ENCODE assay signal across 17 cellular contexts in genomic region chr2:39135678-39136259, GRCh38. TPM values are rescaled to one million over a fixed set of nuclear protein-coding genes. Genes with fewer than 3 reads are reported as not detected.
DNase-seq lines count a peak whose midpoint lies in the region; ATAC-seq, FAIRE-seq and TF ChIP-seq lines count a peak whose summit lies in the region.
"Had no signal": no experiment of that assay in that cellular context is flagged by ENCODE, and none has a peak within 500 bp of the region (broad histone marks: within the 10 kb centered on the region; RNA-seq: fewer than 3 reads in every experiment).

No MANE protein-coding gene starts in this region.

- H3K4me2 ChIP-seq in HepG2 (ENCODE audit: low read depth, low read length) (no peak overlapping the region), K562 (ENCODE audit: insufficient read depth, low read length) (no peak overlapping the region)

- FAIRE-seq in HepG2 (lab: Jason Lieb, UNC) = no peak
- no peak for FAIRE-seq in K562 (lab: Jason Lieb, UNC)
- FAIRE-seq in frontal cortex (lab: Jason Lieb, UNC) = no peak

- no peaks in the 10 kb centered on the region for H4K20me1 ChIP-seq in HepG2 (ENCODE audit: insufficient read depth, low read length)
- no peaks in the 10 kb centered on the region for H4K20me1 ChIP-seq in K562 (replicated peaks; ENCODE audit: control insufficient read depth, insufficient read depth, low read length)

- TF ChIP-seq RAD21 in HepG2 (CRISPR knock-in tag; IDR thresholded peaks at IDR 0.05) (no peak), K562 (CRISPR knock-in tag; conservative IDR thresholded peaks at IDR 0.05 in 1 of 2, IDR thresholded peaks at IDR 0.05 in 1 of 2) (no peak)

- H3K4me1 ChIP-seq in HepG2 (ENCODE audit: insufficient read depth, low read length) (peaks cover 64% of the 10 kb centered on the region), right lobe of liver (peaks cover 0 to 19% (median 3%) of the 10 kb centered on the region in 4 donors), K562 (replicated peaks in 1 of 2; ENCODE audit: control insufficient read depth in 2 of 2, insufficient read depth in 2 of 2, low read length in 2 of 2) (peaks cover 2 to 12% of the 10 kb centered on the region in 2 experiments; a peak in 4 of 5 replicates), heart left ventricle (peaks cover 0 to 19% (median 0%) of the 10 kb centered on the region in 12 donors)
- H3K4me1 ChIP-seq: ascending aorta, colonic mucosa had no signal

- intact Hi-C loops in HepG2 (cut with micrococcal nuclease; ENCODE audit: unreplicated experiment) = loop anchor here (10.0 kb wide), 1 partner anchor 261 kb away; the partner anchor contains the start of genes DHX57 and MORN2
- intact Hi-C loops in right lobe of liver (cut with DNase I) = no loop called here
- intact Hi-C loops in K562 (cut with micrococcal nuclease) = no loop called here
- intact Hi-C loops in heart left ventricle (cut with DNase I) = no loop called here

- CTCF ChIA-PET in HepG2 (lab: Yijun Ruan, JAX; ENCODE audit: low intra/inter-chr PET ratio, low total read pairs) = no interaction called here
- CTCF ChIA-PET in T-cell (lab: Charles Lee) = interaction anchor here in 1 of 2 donors (0.6 kb wide), 1 partner anchor 89 kb away, joined by 4 read pairs; no protein-coding TSS in a partner anchor
- CTCF ChIA-PET in K562 (lab: Yijun Ruan, JAX; ENCODE audit: low intra/inter-chr PET ratio) = no interaction called here

- in situ Hi-C loops in HepG2 (cut with HindIII; ENCODE audit: extremely low pct_ligation_motif_present, low pct_unique_long_range_greater_than_20kb) (no loop called here), K562 (cut with MboI) (no loop called here)

- H3K9me3 ChIP-seq in HepG2 (ENCODE audit: low read length) (no peaks in the 10 kb centered on the region), right lobe of liver (no peaks in the 10 kb centered on the region), K562 (replicated peaks; ENCODE audit: control insufficient read depth, insufficient read depth, low read depth, low read length) (no peaks in the 10 kb centered on the region), heart left ventricle (no peaks in the 10 kb centered on the region), MG63 (no peaks in the 10 kb centered on the region)
- H3K9me3 ChIP-seq: ascending aorta, colonic mucosa had no signal

- TF ChIP-seq POLR2A in HepG2 (IDR thresholded peaks at IDR 0.05; ENCODE audit: insufficient read depth in 1 of 2, low read depth in 2 of 2, low read length in 2 of 2) (no peak), right lobe of liver (IDR thresholded peaks at IDR 0.05) (no peak), K562 (conservative IDR thresholded peaks at IDR 0.05) (no peak), heart left ventricle (IDR thresholded peaks at IDR 0.05) (no peak)

- H3K36me3 Mint-ChIP-seq in T-cell = no peaks in the 10 kb centered on the region
- H3K36me3 Mint-ChIP-seq: memory B cell had no signal

- H3K27me3 ChIP-seq in HepG2 (ENCODE audit: control insufficient read depth in 1 of 2, insufficient read depth in 2 of 2, low read length in 2 of 2) = no peaks in the 10 kb centered on the region
- no peaks in the 10 kb centered on the region for H3K27me3 ChIP-seq in right lobe of liver
- no peaks in the 10 kb centered on the region for H3K27me3 ChIP-seq in K562 (ENCODE audit: control insufficient read depth in 2 of 2, insufficient read depth in 2 of 2, low read length in 2 of 2)
- H3K27me3 ChIP-seq in heart left ventricle = no peaks in the 10 kb centered on the region
- no peaks in the 10 kb centered on the region for H3K27me3 ChIP-seq in MG63
- H3K27me3 ChIP-seq: ascending aorta, colonic mucosa had no signal

- peak overlapping the region; percentile 91 to 94 for H3K27ac Mint-ChIP-seq in T-cell
- H3K27ac Mint-ChIP-seq: memory B cell had no signal

- H3K9me3 Mint-ChIP-seq in T-cell = no peaks in the 10 kb centered on the region
- H3K9me3 Mint-ChIP-seq: memory B cell had no signal

- H3K4me3 ChIP-seq in HepG2 (replicated peaks in 1 of 3; ENCODE audit: insufficient read depth in 1 of 3, low read depth in 2 of 3, low read length in 3 of 3) = no peak overlapping the region
- no peak overlapping the region for H3K4me3 ChIP-seq in right lobe of liver
- no peak overlapping the region for H3K4me3 ChIP-seq in K562
- no peak overlapping the region for H3K4me3 ChIP-seq in heart left ventricle
- H3K4me3 ChIP-seq in MG63 = no peak overlapping the region
- H3K4me3 ChIP-seq: ascending aorta, colonic mucosa had no signal

- H3K36me3 ChIP-seq in HepG2 (replicated peaks in 1 of 2; ENCODE audit: control insufficient read depth in 1 of 2, insufficient read depth in 2 of 2, low read length in 2 of 2) (no peaks in the 10 kb centered on the region), right lobe of liver (no peaks in the 10 kb centered on the region), K562 (ENCODE audit: control insufficient read depth, insufficient read depth, low read length) (no peaks in the 10 kb centered on the region), heart left ventricle (no peaks in the 10 kb centered on the region), MG63 (no peaks in the 10 kb centered on the region)
- H3K36me3 ChIP-seq: ascending aorta, colonic mucosa had no signal

- TF ChIP-seq CTCF in HepG2 (CRISPR knock-in tag; IDR thresholded peaks at IDR 0.05) (no peak), right lobe of liver (IDR thresholded peaks at IDR 0.05) (no peak), K562 (IDR thresholded peaks at IDR 0.05 in 2 of 3, conservative IDR thresholded peaks at IDR 0.05 in 1 of 3; ENCODE audit: insufficient read depth in 2 of 3, low read depth in 1 of 3, low read length in 3 of 3) (no peak), heart left ventricle (IDR thresholded peaks at IDR 0.05) (no peak)

- H3K9me1 ChIP-seq in K562 (ENCODE audit: control insufficient read depth, insufficient read depth, low read length) = no peaks in the 10 kb centered on the region

- no peak for TF ChIP-seq EP300 in HepG2 (IDR thresholded peaks at IDR 0.05; ENCODE audit: low read depth in 2 of 2, low read length in 2 of 2)
- no peak for TF ChIP-seq EP300 in HepG2 (CRISPR knock-in tag; IDR thresholded peaks at IDR 0.05; ENCODE audit: borderline replicate concordance)
- no peak for TF ChIP-seq EP300 in K562 (IDR thresholded peaks at IDR 0.05; ENCODE audit: low read length)

- POLR2A ChIA-PET in HepG2 (lab: Yijun Ruan, JAX) = interaction anchor here (3.4 kb wide), 1 partner anchor 16 kb away, joined by 36 read pairs; the partner anchor contains the start of gene SOS1
- POLR2A ChIA-PET in T-cell (lab: Charles Lee) = interaction anchor here in 1 of 2 donors (0.9 kb wide), 1 partner anchor 11 kb away, joined by 3 read pairs; no protein-coding TSS in a partner anchor
- POLR2A ChIA-PET in K562 (lab: Yijun Ruan, JAX) = interaction anchor here (1.0 kb wide), 1 partner anchor 11 kb away, joined by 3 read pairs; no protein-coding TSS in a partner anchor

- 78% methylated on average over 5 of the region's 5 CpGs for WGBS in HepG2 (ENCODE audit: low lambda C conversion rate)
- 54% methylated on average over 5 of the region's 5 CpGs for WGBS in right lobe of liver (ENCODE audit: insufficient coverage, low coverage, low lambda C conversion rate, missing lambda C conversion rate)
- 41% methylated on average over 5 of the region's 5 CpGs for WGBS in K562 (ENCODE audit: insufficient coverage, low coverage, missing lambda C conversion rate)
- 61 to 70% (median 63%) methylated on average over 5 of the region's 5 CpGs for WGBS in heart left ventricle, 4 donors

- no peaks in the 10 kb centered on the region for H3K79me2 ChIP-seq in HepG2 (ENCODE audit: insufficient read depth, low read length)
- H3K79me2 ChIP-seq in K562 (ENCODE audit: control insufficient read depth, insufficient read depth, low read length) = no peaks in the 10 kb centered on the region

- no peak overlapping the region for H3K9ac ChIP-seq in HepG2 (ENCODE audit: insufficient read depth, low read depth, low read length)
- H3K9ac ChIP-seq in K562 (ENCODE audit: insufficient read depth in 1 of 2, low read depth in 2 of 2, low read length in 2 of 2) = no peak overlapping the region

- H3K27ac ChIP-seq in HepG2 (ENCODE audit: extremely low read length, insufficient read depth, low read length) (peak overlapping the region; percentile 25), right lobe of liver (no peak overlapping the region), K562 (ENCODE audit: extremely low read depth, low read depth, low read length) (no peak overlapping the region), heart left ventricle (peak overlapping the region in 1 of 12 donors; percentile 1)
- H3K27ac ChIP-seq: ascending aorta, colonic mucosa had no signal

- no peaks in the 10 kb centered on the region for H3K27me3 Mint-ChIP-seq in T-cell
- H3K27me3 Mint-ChIP-seq: memory B cell had no signal

- peaks cover 39 to 78% (median 45%) of the 10 kb centered on the region in 3 donors for H3K4me1 Mint-ChIP-seq in T-cell

- DNase-seq in HepG2 (ENCODE audit: low spot score) = no peak
- no peak for DNase-seq in right lobe of liver
- no peak for DNase-seq in T-cell
- no peak for DNase-seq in K562 (ENCODE audit: extremely low read depth in 1 of 4, low spot score in 3 of 4)
- DNase-seq in heart left ventricle = no peak
- no peak for DNase-seq in MG63
- no peak for DNase-seq in frontal cortex (ENCODE audit: low spot score in 2 of 2)
- DNase-seq in NCI-H2196 (lab: John Stamatoyannopoulos, UW; ENCODE audit: unreplicated experiment) = no peak
- DNase-seq: colonic mucosa; islet precursor cell; NCI-H1048; NCI-H774; stimulated activated CD4-positive, alpha-beta T cell treated with anti-CD3 and anti-CD28 coated beads, Interleukin-2, amount 100 ng/mL, for 24 hours; trophoblast cell had no signal

- no TSS peak for BruUV-seq in HepG2 (replicated peaks; lab: Mats Ljungman, UMichigan)
- no TSS peak for BruUV-seq in K562 (replicated peaks; lab: Mats Ljungman, UMichigan)

- ATAC-seq in HepG2 (no peak), right lobe of liver (no peak), T-cell (replicated peaks in 1 of 4) (peak in 3 of 4 experiments; percentile 52 to 63 (median 52)), K562 (no peak), heart left ventricle (no peak)
- ATAC-seq: sciatic nerve had no signal

- H3K4me3 Mint-ChIP-seq in T-cell = peak overlapping the region; percentile 43 to 73 (median 64)
- H3K4me3 Mint-ChIP-seq: memory B cell had no signal

- H2AFZ ChIP-seq in HepG2 (ENCODE audit: low read length) (no peak overlapping the region), K562 (ENCODE audit: low read depth, low read length) (peak overlapping the region; percentile 81)

RNA-seq across cellular contexts. Expression of gene SOS1, which starts 14.9 kb away (rescaled TPM):
- total RNA-seq in HepG2 (2016; rRNA removed; fragmentation: Illumina TruSeq; extraction: Trizol) = 20.8 and 26.6 TPM in 2 replicates
- total RNA-seq in HepG2 (2016; cell fraction: cytosol; rRNA removed; fragmentation: Illumina TruSeq; extraction: Trizol; ENCODE audit: low read depth) = 3.2 and 4.1 TPM in 2 replicates
- 21.0 and 28.9 TPM in 2 replicates for total RNA-seq in HepG2 (2016; cell fraction: insoluble cytoplasmic fraction; rRNA removed; fragmentation: Illumina TruSeq; extraction: Trizol)
- 12.6 and 14.3 TPM in 2 replicates for total RNA-seq in HepG2 (2016; cell fraction: membrane; rRNA removed; fragmentation: Illumina TruSeq; extraction: Trizol)
- total RNA-seq in HepG2 (2016; cell fraction: nucleus; rRNA removed; fragmentation: Illumina TruSeq; extraction: Trizol) = 49.5 and 63.9 TPM in 2 replicates
- polyA plus RNA-seq in HepG2 (2011; rRNA removed) = 39.5 and 60.4 TPM in 2 replicates
- polyA plus RNA-seq in HepG2 (2011; cell fraction: cytosol; rRNA removed) = 23.4 and 41.7 TPM in 2 replicates
- polyA plus RNA-seq in HepG2 (2011; cell fraction: nucleus; rRNA removed) = 69.6 and 75.7 TPM in 2 replicates
- polyA plus RNA-seq in HepG2 (2012) = 31.5 and 37.6 TPM in 2 replicates
- 0.43 and 0.49 TPM in 2 replicates for polyA plus RNA-seq in HepG2 (2016; cell fraction: cytosol; fragmentation: Illumina TruSeq; extraction: Trizol; ENCODE audit: low read depth)
- polyA plus RNA-seq in HepG2 (2016; cell fraction: insoluble cytoplasmic fraction; fragmentation: Illumina TruSeq; extraction: Trizol; ENCODE audit: low read depth) = 21.4 and 27.3 TPM in 2 replicates
- 2.0 and 2.7 TPM in 2 replicates for polyA plus RNA-seq in HepG2 (2016; cell fraction: membrane; fragmentation: Illumina TruSeq; extraction: Trizol; ENCODE audit: low read depth)
- polyA plus RNA-seq in HepG2 (2016; cell fraction: nucleus; fragmentation: Illumina TruSeq; extraction: Trizol; ENCODE audit: insufficient read depth, low read depth) = 56.1 and 68.3 TPM in 2 replicates
- polyA minus RNA-seq in HepG2 (2011; rRNA and poly(A)+ RNA removed; ENCODE audit: low replicate concordance) = 40.4 and 54.0 TPM in 2 replicates
- 39.9 and 41.5 TPM in 2 replicates for polyA minus RNA-seq in HepG2 (2011; cell fraction: cytosol; rRNA and poly(A)+ RNA removed)
- 211 and 214 TPM in 2 replicates for polyA minus RNA-seq in HepG2 (2011; cell fraction: nucleus; rRNA and poly(A)+ RNA removed)
- total RNA-seq in right lobe of liver = 10 to 100 TPM in 5 of 6 experiments, 1 to 10 TPM in 1; 9.6 to 20.1 (median 16.5) TPM
- 100 to 1,000 TPM in 2 of 5 donors, 10 to 100 TPM in 3; 44.3 to 138 (median 82.9) TPM for total RNA-seq in T-cell
- total RNA-seq in K562 (2011; cell fraction: chromatin; rRNA removed; ENCODE audit: low replicate concordance) = 26.1 and 163 TPM in 2 replicates
- total RNA-seq in K562 (2011; cell fraction: nucleolus; rRNA removed) = 8.8 and 15.8 TPM in 2 replicates
- 38.1 and 53.0 TPM in 2 replicates for total RNA-seq in K562 (2011; cell fraction: nucleoplasm; rRNA removed)
- 6.3 and 7.6 TPM in 2 replicates for total RNA-seq in K562 (2014; rRNA removed)
- total RNA-seq in K562 (2014; rRNA removed; fragmentation: Illumina TruSeq; extraction: Trizol) = 16.3 and 17.9 TPM in 2 replicates
- total RNA-seq in K562 (2015; rRNA removed; fragmentation: Illumina TruSeq; extraction: Trizol) = 20.1 and 21.6 TPM in 2 replicates
- 23.1 and 23.8 TPM in 2 replicates for total RNA-seq in K562 (2021)
- 27.1 and 27.9 TPM in 2 replicates for polyA plus RNA-seq in K562 (2011; rRNA removed)
- polyA plus RNA-seq in K562 (2011; cell fraction: cytosol; rRNA removed) = 16.0 and 30.7 TPM in 2 replicates
- polyA plus RNA-seq in K562 (2011; cell fraction: nucleus; rRNA removed) = 61.3 and 78.0 TPM in 2 replicates
- 13.2 and 16.3 TPM in 2 replicates for polyA plus RNA-seq in K562 (2012)
- 24.5 and 26.8 TPM in 2 replicates for polyA plus RNA-seq in K562 (2014; fragmentation: Illumina TruSeq; extraction: Trizol)
- polyA plus RNA-seq in K562 (2014; fragmentation: Nextera tagmentation; extraction: Ambion mirVana) = 1 to 10 TPM; 2.5 to 4.0 TPM
- polyA plus RNA-seq in K562 (2014; rRNA removed) = 10.9 and 12.1 TPM in 2 replicates
- polyA minus RNA-seq in K562 (2011; rRNA and poly(A)+ RNA removed) = 80.6 and 96.0 TPM in 2 replicates
- polyA minus RNA-seq in K562 (2011; cell fraction: cytosol; rRNA and poly(A)+ RNA removed) = 15.1 and 17.0 TPM in 2 replicates
- polyA minus RNA-seq in K562 (2011; cell fraction: nucleus; rRNA and poly(A)+ RNA removed) = 52.2 and 93.1 TPM in 2 replicates
- 10 to 100 TPM; 17.6 to 54.5 (median 29.5) TPM for total RNA-seq in heart left ventricle
- polyA plus RNA-seq in heart left ventricle = 10 to 100 TPM in 1 of 2 donors, 1 to 10 TPM in 1; 4.7 to 12.7 TPM
- total RNA-seq in MG63 (2014; rRNA removed; shearing (Covaris generic); ENCODE audit: low replicate concordance) = 4.9 and 9.2 TPM in 2 replicates
- total RNA-seq in frontal cortex = 26.5 TPM

Comparison
In these comparisons a context has a peak if more than half of its experiments do, and no peak if none do; other contexts are left out.
1. ATAC-seq: peak in T-cell (3 of 4); none in HepG2 (single experiment), right lobe of liver (0 of 4), K562 (single experiment) and heart left ventricle (0 of 4).